In the genomic region with DNA sequence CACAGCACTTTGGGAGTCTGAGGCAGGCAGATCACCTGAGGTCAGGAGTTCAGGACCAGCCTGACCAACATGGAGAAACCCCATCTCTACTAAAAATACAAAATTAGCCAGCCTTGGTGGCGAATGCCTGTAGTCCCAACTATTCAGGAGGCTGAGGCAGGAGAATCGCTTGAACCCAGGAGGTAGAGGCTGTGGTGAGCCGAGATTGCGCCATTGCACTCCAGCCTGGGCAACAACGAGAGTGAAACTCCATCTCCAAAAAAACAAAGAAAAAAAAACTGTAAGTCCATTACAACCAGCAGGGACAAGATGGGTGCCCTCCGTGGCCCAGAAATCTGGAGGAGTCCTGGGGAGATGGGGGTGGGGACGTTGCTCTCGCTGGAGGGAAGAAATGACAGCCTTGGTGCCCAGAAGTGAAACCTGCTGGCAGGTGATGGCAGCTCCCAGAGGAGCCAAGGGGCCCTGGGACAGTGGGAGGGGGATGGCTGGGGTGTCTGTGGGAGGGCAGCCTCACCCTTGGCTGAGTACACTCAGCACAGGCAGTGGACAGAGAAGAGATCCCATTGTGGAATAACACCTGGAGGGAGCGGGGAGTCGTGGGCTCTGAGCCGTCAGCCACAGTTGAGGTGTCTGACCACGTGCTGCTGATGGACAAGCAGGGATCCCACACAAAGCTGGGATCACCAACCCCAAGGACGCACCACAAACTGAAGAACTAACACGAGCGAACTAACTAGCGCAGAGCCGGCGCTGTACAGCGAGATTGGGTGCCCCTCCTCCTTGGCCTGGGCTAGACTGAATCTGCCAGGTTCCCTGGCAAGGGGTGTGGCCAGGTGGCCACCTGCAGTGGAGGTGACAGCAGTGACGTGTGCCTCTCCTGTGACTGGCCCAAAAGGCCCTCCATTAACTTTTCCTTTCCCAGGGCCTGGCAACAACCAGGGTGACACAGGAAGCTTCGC, we compare ENCODE assay signal across 16 cellular contexts. TPM values are rescaled to one million over a fixed set of nuclear protein-coding genes. Genes with fewer than 3 reads are reported as not detected.
A peak's percentile ranks its signal among the peaks of the same experiment; 100 is the strongest.
DNase-seq lines count a peak whose midpoint lies in the region; ATAC-seq, FAIRE-seq and TF ChIP-seq lines count a peak whose summit lies in the region.
"Had no signal": no experiment of that assay in that cellular context is flagged by ENCODE, and none has a peak within 500 bp of the region (broad histone marks: within the 10 kb centered on the region; RNA-seq: fewer than 3 reads in every experiment).

No MANE protein-coding gene starts in this region.

- H3K27ac Mint-ChIP-seq in CD14-positive monocyte = peak overlapping the region in 4 of 7 donors; percentile 63 to 94 (median 82)
- H3K27ac Mint-ChIP-seq: activated naive CD8-positive, alpha-beta T cell treated with anti-CD3 and anti-CD28 coated beads, Interleukin-2, amount 50 U/mL, for 24 hours; CD4-positive, alpha-beta T cell had no signal

- peaks cover 61% of the 10 kb centered on the region for H3K4me1 Mint-ChIP-seq in CD14-positive monocyte

- intact Hi-C loops in CD14-positive monocyte (cut with micrococcal nuclease) = no loop called here

- H3K4me1 ChIP-seq in HEK293 (ENCODE audit: control insufficient read depth, insufficient read depth, low read length) = peaks cover 5% of the 10 kb centered on the region
- H3K4me1 ChIP-seq: testis had no signal

- no peak overlapping the region for H3K4me3 ChIP-seq in HEK293 (ENCODE audit: low read depth, low read length)
- H3K4me3 ChIP-seq: testis had no signal

- POLR2A ChIA-PET in HEK293 (lab: Yijun Ruan, JAX) = no interaction called here

- no peak for TF ChIP-seq CTCF in CD14-positive monocyte (IDR thresholded peaks at IDR 0.05)
- no peak for TF ChIP-seq CTCF in HEK293 (tag by site-specific recombination; IDR thresholded peaks at IDR 0.05)

- H3K27ac ChIP-seq in HEK293 (ENCODE audit: extremely low read depth, low read depth, low read length) = no peak overlapping the region
- H3K27ac ChIP-seq: testis had no signal

- no peak for FAIRE-seq in urothelium cell line (lab: Jason Lieb, UNC)
- FAIRE-seq: HTR-8/SVneo had no signal

- DNase-seq in CD14-positive monocyte (ENCODE audit: low spot score) = no peak
- peak; percentile 80 for DNase-seq in SW480 (ENCODE audit: low spot score)
- peak; percentile 60 for DNase-seq in mucosa of gallbladder (ENCODE audit: low spot score)
- DNase-seq in NOMO-1 treated with dmso at 0.1 percent for 144 hours (lab: John Stamatoyannopoulos, UW; ENCODE audit: unreplicated experiment) = no peak
- no peak for DNase-seq in urothelium cell line (ENCODE audit: low spot score)
- DNase-seq: activated CD4-positive, alpha-beta T cell treated with anti-CD3 and anti-CD28 coated beads for 48 hours; activated naive CD8-positive, alpha-beta T cell treated with anti-CD3 and anti-CD28 coated beads, Interleukin-2, amount 50 U/mL, for 24 hours; activated T-cell treated with anti-CD3 and anti-CD28 coated beads, Interleukin-2, amount 50 U/mL, for 1 hour; CD4-positive, alpha-beta T cell; NCI-H1048; testis had no signal

- H3K36me3 Mint-ChIP-seq in CD14-positive monocyte = no peaks in the 10 kb centered on the region

- ATAC-seq in GM21367 (IDR thresholded peaks at IDR 0.05; ENCODE audit: unreplicated experiment) (no peak), GM18505 (IDR thresholded peaks at IDR 0.05; ENCODE audit: unreplicated experiment) (no peak)
- ATAC-seq: activated naive CD8-positive, alpha-beta T cell treated with anti-CD3 and anti-CD28 coated beads, Interleukin-2, amount 50 U/mL, for 24 hours had no signal

- H3K4me3 Mint-ChIP-seq in CD14-positive monocyte = peak overlapping the region in 1 of 2 donors; percentile 33
- H3K4me3 Mint-ChIP-seq: activated naive CD8-positive, alpha-beta T cell treated with anti-CD3 and anti-CD28 coated beads, Interleukin-2, amount 50 U/mL, for 24 hours; central memory CD8-positive, alpha-beta T cell had no signal

- H3K36me3 ChIP-seq in HEK293 (ENCODE audit: control insufficient read depth in 2 of 2, insufficient read depth in 1 of 2, low read length in 2 of 2) = no peaks in the 10 kb centered on the region

- no peaks in the 10 kb centered on the region for H3K9me3 ChIP-seq in HEK293 (ENCODE audit: control insufficient read depth, insufficient read depth, low read depth, low read length)
- H3K9me3 ChIP-seq: testis had no signal

- H3K9me3 Mint-ChIP-seq in CD14-positive monocyte = peaks cover 0 to 3% (median 0%) of the 10 kb centered on the region in 7 donors
- H3K9me3 Mint-ChIP-seq: activated naive CD8-positive, alpha-beta T cell treated with anti-CD3 and anti-CD28 coated beads, Interleukin-2, amount 50 U/mL, for 24 hours; CD4-positive, alpha-beta T cell; central memory CD8-positive, alpha-beta T cell had no signal

- peaks cover 0 to 8% (median 6%) of the 10 kb centered on the region in 3 donors for H3K27me3 Mint-ChIP-seq in CD14-positive monocyte (ENCODE audit: low read depth in 3 of 3)

- CTCF ChIA-PET in HEK293 (lab: Yijun Ruan, JAX) = interaction anchor here (1.3 kb wide), 1 partner anchor 57 kb away, joined by 4 read pairs; no protein-coding TSS in a partner anchor

- no peak for TF ChIP-seq POLR2A in GM18505 (IDR thresholded peaks at IDR 0.05; ENCODE audit: borderline replicate concordance, extremely low read depth, insufficient read depth, insufficient read length)

TF ChIP-seq in HEK293, 187 proteins besides CTCF, POLR2A, EP300 and RAD21:
- TF ChIP-seq ZNF610 (tag by site-specific recombination; IDR thresholded peaks at IDR 0.05; ENCODE audit: borderline replicate concordance) (no peak), KLF8 (tag by site-specific recombination; IDR thresholded peaks at IDR 0.05) (no peak), OSR2 (tag by site-specific recombination; IDR thresholded peaks at IDR 0.05) (no peak), ZNF561 (tag by site-specific recombination; IDR thresholded peaks at IDR 0.05; ENCODE audit: borderline replicate concordance) (no peak), ZNF626 (tag by site-specific recombination; IDR thresholded peaks at IDR 0.05) (no peak), ZNF132 (tag by site-specific recombination; IDR thresholded peaks at IDR 0.05; ENCODE audit: borderline replicate concordance) (no peak), ZNF768 (tag by site-specific recombination; IDR thresholded peaks at IDR 0.05) (no peak), ZNF585B (tag by site-specific recombination; IDR thresholded peaks at IDR 0.05) (no peak), ZNF202 (tag by site-specific recombination; IDR thresholded peaks at IDR 0.05; ENCODE audit: borderline replicate concordance) (no peak), SCRT2 (tag by site-specific recombination; IDR thresholded peaks at IDR 0.05) (no peak), MYNN (tag by site-specific recombination; IDR thresholded peaks at IDR 0.05; ENCODE audit: borderline replicate concordance) (no peak), ZFHX2 (tag by site-specific recombination; conservative IDR thresholded peaks at IDR 0.05) (peak; percentile 40; the same call in 1 of the 2 replicates), ZEB2 (tag by site-specific recombination; IDR thresholded peaks at IDR 0.05) (no peak), SP3 (tag by site-specific recombination; IDR thresholded peaks at IDR 0.05) (no peak), ZIC2 (tag by site-specific recombination; IDR thresholded peaks at IDR 0.05) (peak; percentile 19; the same call in 1 of the 2 replicates)
- TF ChIP-seq, protein P1, sequence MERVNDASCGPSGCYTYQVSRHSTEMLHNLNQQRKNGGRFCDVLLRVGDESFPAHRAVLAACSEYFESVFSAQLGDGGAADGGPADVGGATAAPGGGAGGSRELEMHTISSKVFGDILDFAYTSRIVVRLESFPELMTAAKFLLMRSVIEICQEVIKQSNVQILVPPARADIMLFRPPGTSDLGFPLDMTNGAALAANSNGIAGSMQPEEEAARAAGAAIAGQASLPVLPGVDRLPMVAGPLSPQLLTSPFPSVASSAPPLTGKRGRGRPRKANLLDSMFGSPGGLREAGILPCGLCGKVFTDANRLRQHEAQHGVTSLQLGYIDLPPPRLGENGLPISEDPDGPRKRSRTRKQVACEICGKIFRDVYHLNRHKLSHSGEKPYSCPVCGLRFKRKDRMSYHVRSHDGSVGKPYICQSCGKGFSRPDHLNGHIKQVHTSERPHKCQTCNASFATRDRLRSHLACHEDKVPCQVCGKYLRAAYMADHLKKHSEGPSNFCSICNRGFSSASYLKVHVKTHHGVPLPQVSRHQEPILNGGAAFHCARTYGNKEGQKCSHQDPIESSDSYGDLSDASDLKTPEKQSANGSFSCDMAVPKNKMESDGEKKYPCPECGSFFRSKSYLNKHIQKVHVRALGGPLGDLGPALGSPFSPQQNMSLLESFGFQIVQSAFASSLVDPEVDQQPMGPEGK (tag by site-specific recombination; IDR thresholded peaks at IDR 0.05) = no peak
- TF ChIP-seq, protein P2, sequence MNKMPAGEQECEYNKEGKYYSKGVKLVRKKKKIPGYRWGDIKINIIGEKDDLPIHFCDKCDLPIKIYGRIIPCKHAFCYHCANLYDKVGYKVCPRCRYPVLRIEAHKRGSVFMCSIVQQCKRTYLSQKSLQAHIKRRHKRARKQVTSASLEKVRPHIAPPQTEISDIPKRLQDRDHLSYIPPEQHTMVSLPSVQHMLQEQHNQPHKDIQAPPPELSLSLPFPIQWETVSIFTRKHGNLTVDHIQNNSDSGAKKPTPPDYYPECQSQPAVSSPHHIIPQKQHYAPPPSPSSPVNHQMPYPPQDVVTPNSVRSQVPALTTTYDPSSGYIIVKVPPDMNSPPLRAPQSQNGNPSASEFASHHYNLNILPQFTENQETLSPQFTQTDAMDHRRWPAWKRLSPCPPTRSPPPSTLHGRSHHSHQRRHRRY (tag by site-specific recombination; IDR thresholded peaks at IDR 0.05) = no peak
- TF ChIP-seq, protein P3, sequence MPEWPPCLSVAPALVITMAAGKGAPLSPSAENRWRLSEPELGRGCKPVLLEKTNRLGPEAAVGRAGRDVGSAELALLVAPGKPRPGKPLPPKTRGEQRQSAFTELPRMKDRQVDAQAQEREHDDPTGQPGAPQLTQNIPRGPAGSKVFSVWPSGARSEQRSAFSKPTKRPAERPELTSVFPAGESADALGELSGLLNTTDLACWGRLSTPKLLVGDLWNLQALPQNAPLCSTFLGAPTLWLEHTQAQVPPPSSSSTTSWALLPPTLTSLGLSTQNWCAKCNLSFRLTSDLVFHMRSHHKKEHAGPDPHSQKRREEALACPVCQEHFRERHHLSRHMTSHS (tag by site-specific recombination; IDR thresholded peaks at IDR 0.05) = no peak
TF ChIP-seq in HEK293: peak in this region for 2.

RNA-seq across cellular contexts. Expression of a gene that starts 46.9 kb away (rescaled TPM):
- polyA plus RNA-seq in CD14-positive monocyte = under 1 TPM; 0.11 to 0.27 TPM
- total RNA-seq in mucosa of gallbladder = 77.4 TPM

RNA-seq across cellular contexts. Expression of a gene that starts 53.3 kb away (rescaled TPM):
- polyA plus RNA-seq in CD14-positive monocyte = 10 to 100 TPM; 50.8 to 68.4 TPM
- total RNA-seq in mucosa of gallbladder = 135 TPM

Comparison
In these comparisons a context has a peak if more than half of its experiments do, and no peak if none do; other contexts are left out.
1. DNase-seq: peak in SW480 (single experiment) and mucosa of gallbladder (single experiment); none in CD14-positive monocyte (single experiment), NOMO-1 treated with dmso at 0.1 percent for 144 hours (single experiment) and urothelium cell line (single experiment).